14 cellular contexts compared by ENCODE assay signal in genomic region chr3:178275311-178275710, GRCh38.
DNase-seq lines count a peak whose midpoint lies in the region; ATAC-seq and TF ChIP-seq lines count a peak whose summit lies in the region.
"Had no signal": no experiment of that assay in that cellular context is flagged by ENCODE, and none has a peak within 500 bp of the region (broad histone marks: within the 10 kb centered on the region; RNA-seq: fewer than 3 reads in every experiment).

No MANE protein-coding gene starts in this region.

- H4K20me1 ChIP-seq in SK-N-SH (ENCODE audit: insufficient read depth) (no peaks in the 10 kb centered on the region), smooth muscle cell (ENCODE audit: low read depth) (no peaks in the 10 kb centered on the region)
- H4K20me1 ChIP-seq: BLaER1 treated with 17β-estradiol and CSF1 and Interleukin-3, amounts not matched to agents 10 nM and 100 nM had no signal

- peaks cover 12% of the 10 kb centered on the region for H3K9me3 Mint-ChIP-seq in activated naive CD4-positive, alpha-beta T cell treated with anti-CD3 and anti-CD28 coated beads for 36 hours

- H3F3A ChIP-seq in SK-N-SH (replicated peaks; ENCODE audit: insufficient read depth) (peaks cover 3% of the 10 kb centered on the region), smooth muscle cell (ENCODE audit: low read depth) (no peaks in the 10 kb centered on the region)

- ATAC-seq in SK-N-SH treated with all-trans-retinoic acid at 6 μM for 48 hours (no peak), GM21390 (IDR thresholded peaks at IDR 0.05; ENCODE audit: unreplicated experiment) (no peak)
- ATAC-seq: GM12878 had no signal

- H3K36me3 ChIP-seq in SK-N-SH (replicated peaks in 1 of 2; ENCODE audit: control insufficient read depth in 1 of 2, insufficient read depth in 2 of 2, low read length in 1 of 2) (no peaks in the 10 kb centered on the region), smooth muscle cell (ENCODE audit: low read depth) (peaks cover 4% of the 10 kb centered on the region)

- H3K36me3 Mint-ChIP-seq in activated naive CD4-positive, alpha-beta T cell treated with anti-CD3 and anti-CD28 coated beads for 36 hours (ENCODE audit: low read depth) = no peaks in the 10 kb centered on the region
- H3K36me3 Mint-ChIP-seq: CD4-positive, CD25-positive, alpha-beta regulatory T cell had no signal

- peaks cover 6% of the 10 kb centered on the region; the same call in 1 of the 2 replicates for H3K9me3 ChIP-seq in SK-N-SH
- peaks cover 10% of the 10 kb centered on the region for H3K9me3 ChIP-seq in smooth muscle cell (replicated peaks; ENCODE audit: low read depth)

- CTCF ChIA-PET in SK-N-SH (lab: Yijun Ruan, JAX) = no interaction called here
- CTCF ChIA-PET in activated naive CD4-positive, alpha-beta T cell treated with anti-CD3 and anti-CD28 coated beads for 36 hours (lab: Charles Lee) = interaction anchor here (0.6 kb wide), 1 partner anchor 475 kb away, joined by 3 read pairs; no protein-coding TSS in a partner anchor

- TF ChIP-seq EP300 in SK-N-SH (IDR thresholded peaks at IDR 0.05; ENCODE audit: borderline replicate concordance in 1 of 2, low read depth in 1 of 2, low read length in 1 of 2) = no peak

- H3K27ac Mint-ChIP-seq in activated naive CD4-positive, alpha-beta T cell treated with anti-CD3 and anti-CD28 coated beads for 36 hours = no peak overlapping the region
- H3K27ac Mint-ChIP-seq: CD4-positive, CD25-positive, alpha-beta regulatory T cell; H9 had no signal

- H3K4me2 ChIP-seq in SK-N-SH (no peak overlapping the region), smooth muscle cell (peak overlapping the region; percentile 40)
- H3K4me2 ChIP-seq: BLaER1 treated with 17β-estradiol and CSF1 and Interleukin-3, amounts not matched to agents 10 nM and 100 nM had no signal

- H3K4me3 ChIP-seq in SK-N-SH (ENCODE audit: low read depth in 2 of 2, low read length in 1 of 2) = no peak overlapping the region
- no peak overlapping the region for H3K4me3 ChIP-seq in smooth muscle cell
- H3K4me3 ChIP-seq: BLaER1 treated with 17β-estradiol and CSF1 and Interleukin-3, amounts not matched to agents 10 nM and 100 nM; GM12878 had no signal

- H3K79me2 ChIP-seq in SK-N-SH (ENCODE audit: insufficient read depth) = no peaks in the 10 kb centered on the region
- no peaks in the 10 kb centered on the region for H3K79me2 ChIP-seq in smooth muscle cell (ENCODE audit: low read depth)

- no peaks in the 10 kb centered on the region for H3K4me1 Mint-ChIP-seq in activated naive CD4-positive, alpha-beta T cell treated with anti-CD3 and anti-CD28 coated beads for 36 hours (ENCODE audit: low read depth)
- H3K4me1 Mint-ChIP-seq: CD4-positive, CD25-positive, alpha-beta regulatory T cell; H9 had no signal

- H3K9me2 ChIP-seq in SK-N-SH = no peaks in the 10 kb centered on the region

- no peaks in the 10 kb centered on the region for H3K27me3 Mint-ChIP-seq in activated naive CD4-positive, alpha-beta T cell treated with anti-CD3 and anti-CD28 coated beads for 36 hours (ENCODE audit: low read depth)
- H3K27me3 Mint-ChIP-seq: CD4-positive, CD25-positive, alpha-beta regulatory T cell had no signal

- H3K4me1 ChIP-seq in SK-N-SH (ENCODE audit: control insufficient read depth in 1 of 2, insufficient read depth in 2 of 2, low read depth in 1 of 2, low read length in 1 of 2) (no peaks in the 10 kb centered on the region), smooth muscle cell (ENCODE audit: low read depth) (no peaks in the 10 kb centered on the region)
- H3K4me1 ChIP-seq: BLaER1 treated with 17β-estradiol and CSF1 and Interleukin-3, amounts not matched to agents 10 nM and 100 nM had no signal

- POLR2A ChIA-PET in SK-N-SH (lab: Yijun Ruan, JAX) = no interaction called here

- no peak for TF ChIP-seq CTCF in SK-N-SH (IDR thresholded peaks at IDR 0.05)
- TF ChIP-seq CTCF in smooth muscle cell (IDR thresholded peaks at IDR 0.05; ENCODE audit: borderline replicate concordance, insufficient read depth, poor library complexity, severe bottlenecking) = no peak

- no peak overlapping the region for H3K4me3 Mint-ChIP-seq in activated naive CD4-positive, alpha-beta T cell treated with anti-CD3 and anti-CD28 coated beads for 36 hours
- H3K4me3 Mint-ChIP-seq: CD4-positive, CD25-positive, alpha-beta regulatory T cell; H9 had no signal

- H3K27ac ChIP-seq in SK-N-SH (ENCODE audit: low read depth in 2 of 2, low read length in 1 of 2) = no peak overlapping the region
- peak overlapping the region; percentile 2 for H3K27ac ChIP-seq in epithelial cell of prostate
- H3K27ac ChIP-seq in smooth muscle cell (ENCODE audit: low read depth) = peak overlapping the region; percentile 65
- H3K27ac ChIP-seq: BLaER1 treated with 17β-estradiol and CSF1 and Interleukin-3, amounts not matched to agents 10 nM and 100 nM had no signal

- H3K27me3 ChIP-seq in SK-N-SH (ENCODE audit: insufficient read depth) (no peaks in the 10 kb centered on the region), smooth muscle cell (ENCODE audit: low read depth) (no peaks in the 10 kb centered on the region)
- H3K27me3 ChIP-seq: BLaER1 treated with 17β-estradiol and CSF1 and Interleukin-3, amounts not matched to agents 10 nM and 100 nM had no signal

- DNase-seq in SK-N-SH (no peak), amniotic epithelial cell (ENCODE audit: low read depth) (peak; percentile 37), epithelial cell of prostate (ENCODE audit: low read depth, low spot score) (no peak), smooth muscle cell (lab: John Stamatoyannopoulos, UW; ENCODE audit: unreplicated experiment) (no peak), amniotic stem cell (lab: John Stamatoyannopoulos, UW) (no peak)
- DNase-seq in activated naive CD4-positive, alpha-beta T cell treated with anti-CD3 and anti-CD28 coated beads for 36 hours = no peak
- DNase-seq: ACHN; CD4-positive, CD25-positive, alpha-beta regulatory T cell; GOT3; H9 had no signal

- TF ChIP-seq RAD21 in SK-N-SH (IDR thresholded peaks at IDR 0.05; ENCODE audit: low read length) = no peak

- H3K9ac ChIP-seq in SK-N-SH (no peak overlapping the region), smooth muscle cell (ENCODE audit: low read depth) (no peak overlapping the region)
- H3K9ac ChIP-seq: BLaER1 treated with 17β-estradiol and CSF1 and Interleukin-3, amounts not matched to agents 10 nM and 100 nM had no signal

- H2AFZ ChIP-seq in SK-N-SH (ENCODE audit: low read depth) = no peak overlapping the region
- H2AFZ ChIP-seq in smooth muscle cell (ENCODE audit: low read depth) = no peak overlapping the region

- intact Hi-C loops in activated naive CD4-positive, alpha-beta T cell treated with anti-CD3 and anti-CD28 coated beads for 36 hours (cut with micrococcal nuclease) = no loop called here

TF ChIP-seq in SK-N-SH treated with all-trans-retinoic acid at 6 μM for 48 hours, 23 proteins besides CTCF, POLR2A, EP300 and RAD21:
- TF ChIP-seq ISL1 (CRISPR knock-in tag; IDR thresholded peaks at IDR 0.05) = peak; percentile 72
- no peak for TF ChIP-seq ARNTL (CRISPR knock-in tag; IDR thresholded peaks at IDR 0.05; ENCODE audit: borderline replicate concordance, low read depth)
- TF ChIP-seq ZNF565 (CRISPR knock-in tag; conservative IDR thresholded peaks at IDR 0.05; ENCODE audit: low read depth) = no peak
- TF ChIP-seq ZC3H10 (CRISPR knock-in tag; IDR thresholded peaks at IDR 0.05) = peak; percentile 14; the same call in 1 of the 2 replicates
- no peak for TF ChIP-seq RARB (CRISPR knock-in tag; IDR thresholded peaks at IDR 0.05)

TF ChIP-seq in SK-N-SH, 30 proteins besides CTCF, POLR2A, EP300 and RAD21:
- TF ChIP-seq TEAD4 (IDR thresholded peaks at IDR 0.05; ENCODE audit: borderline replicate concordance, insufficient read depth) (no peak), GABPA (IDR thresholded peaks at IDR 0.05; ENCODE audit: low read depth) (no peak), NRF1 (IDR thresholded peaks at IDR 0.05; ENCODE audit: low read depth, low read length) (no peak), YY1 (IDR thresholded peaks at IDR 0.05; ENCODE audit: low read depth) (no peak)

Comparison
In these comparisons a context has a peak if more than half of its experiments do, and no peak if none do; other contexts are left out.
1. H3K27ac ChIP-seq: peak in epithelial cell of prostate (single experiment) and smooth muscle cell (single experiment); none in SK-N-SH (0 of 2).